ENCODE assay signal across 21 cellular contexts in the genomic region with DNA sequence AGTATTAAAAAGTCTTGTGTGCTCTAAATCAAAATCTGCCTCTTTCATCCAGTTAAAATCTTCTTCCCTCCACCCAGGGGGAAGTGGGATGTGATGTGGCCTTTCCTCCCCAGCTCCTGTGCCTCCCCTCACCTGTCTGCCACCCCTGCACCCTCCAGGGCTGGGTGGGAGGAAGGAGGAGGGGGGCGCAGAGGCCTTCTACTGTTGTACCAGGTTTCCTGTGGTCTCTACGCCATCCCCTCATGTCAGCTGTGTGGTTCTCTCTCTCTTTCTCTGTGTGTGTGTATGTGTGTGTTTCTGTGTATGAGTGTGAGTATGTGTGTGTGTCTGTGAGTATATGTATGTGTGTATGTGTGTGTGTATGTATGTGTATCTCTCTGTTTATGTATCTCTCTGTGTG. TPM values are rescaled to one million over a fixed set of nuclear protein-coding genes. Genes with fewer than 3 reads are reported as not detected.
"Had no signal": no experiment of that assay in that cellular context is flagged by ENCODE, and none has a peak within 500 bp of the region (broad histone marks: within the 10 kb centered on the region; RNA-seq: fewer than 3 reads in every experiment).

No MANE protein-coding gene starts in this region.

- H3K27ac Mint-ChIP-seq: activated naive CD4-positive, alpha-beta T cell treated with anti-CD3 and anti-CD28 coated beads, Interleukin-2, amount 10 ng/mL, durations not matched to agents 7 days and 5 days; nephron; stimulated activated naive B cell treated with anti-CD40 and anti-IgM and Interleukin-4, amounts not matched to agents 10 μg/mL and 1 μg/mL and 100 μg/mL, for 72 hours; T-helper 2 cell treated with Interferon-gamma antibody and Interleukin-4, amounts not matched to agents 5 μg/mL and 100 μg/mL, for 36 hours had no signal

- H3K9me3 ChIP-seq: adrenal gland, colonic mucosa, esophagus squamous epithelium, transverse colon had no signal

- DNase-seq: activated CD4-positive, alpha-beta T cell treated with anti-CD3 and anti-CD28 coated beads, Interleukin-2, amount 50 U/mL, for 1 hour; activated naive CD4-positive, alpha-beta T cell treated with anti-CD3 and anti-CD28 coated beads, Interleukin-2, amount 10 ng/mL, durations not matched to agents 7 days and 5 days; activated T-cell treated with anti-CD3 and anti-CD28 coated beads, Interleukin-2, amount 50 U/mL, for 1 hour; adrenal gland; colonic mucosa; esophagus squamous epithelium; hypothalamus; mesenchymal stem cell; nucleus accumbens; stimulated activated CD4-positive, alpha-beta T cell treated with anti-CD3 and anti-CD28 coated beads, Interleukin-2, amount 100 ng/mL, for 48 hours; stimulated activated naive B cell treated with anti-CD40 and anti-IgM and Interleukin-4, amounts not matched to agents 10 μg/mL and 1 μg/mL and 100 μg/mL, for 72 hours; substantia nigra; transverse colon had no signal

- H3K4me1 ChIP-seq: adrenal gland, colonic mucosa, transverse colon had no signal

- H3K36me3 Mint-ChIP-seq: activated naive CD4-positive, alpha-beta T cell treated with anti-CD3 and anti-CD28 coated beads, Interleukin-2, amount 10 ng/mL, durations not matched to agents 7 days and 5 days; stimulated activated naive B cell treated with anti-CD40 and anti-IgM and Interleukin-4, amounts not matched to agents 10 μg/mL and 1 μg/mL and 100 μg/mL, for 72 hours had no signal

- H3K27ac ChIP-seq: adrenal gland, cardiac muscle cell, colonic mucosa, esophagus squamous epithelium, transverse colon had no signal

- H3K4me3 Mint-ChIP-seq: activated naive CD4-positive, alpha-beta T cell treated with anti-CD3 and anti-CD28 coated beads, Interleukin-2, amount 10 ng/mL, durations not matched to agents 7 days and 5 days; nephron; stimulated activated naive B cell treated with anti-CD40 and anti-IgM and Interleukin-4, amounts not matched to agents 10 μg/mL and 1 μg/mL and 100 μg/mL, for 72 hours; T-helper 2 cell treated with Interferon-gamma antibody and Interleukin-4, amounts not matched to agents 5 μg/mL and 100 μg/mL, for 36 hours had no signal

- H3K27me3 ChIP-seq: adrenal gland, cardiac muscle cell, colonic mucosa, esophagus squamous epithelium, transverse colon had no signal

- ATAC-seq: stimulated activated naive B cell treated with anti-CD40 and anti-IgM and Interleukin-4, amounts not matched to agents 10 μg/mL and 1 μg/mL and 100 μg/mL, for 72 hours had no signal

- H3K9me3 Mint-ChIP-seq: activated naive CD4-positive, alpha-beta T cell treated with anti-CD3 and anti-CD28 coated beads, Interleukin-2, amount 10 ng/mL, durations not matched to agents 7 days and 5 days; T-helper 2 cell treated with Interferon-gamma antibody and Interleukin-4, amounts not matched to agents 5 μg/mL and 100 μg/mL, for 36 hours had no signal

- H3K4me1 Mint-ChIP-seq: nephron had no signal

- H3K36me3 ChIP-seq: adrenal gland, cardiac muscle cell, colonic mucosa, esophagus squamous epithelium, transverse colon had no signal

- H3K4me3 ChIP-seq: adrenal gland, cardiac muscle cell, colonic mucosa, esophagus squamous epithelium, transverse colon had no signal

RNA-seq across cellular contexts. Expression of gene C10orf71, which starts 45.6 kb away (rescaled TPM):
- total RNA-seq: colonic mucosa, endothelial cell of umbilical vein, fibroblast of villous mesenchyme, kidney epithelial cell, liver, mucosa of gallbladder had no signal
- polyA plus RNA-seq: endothelial cell of umbilical vein had no signal
